Comparison of ENCODE assay signal across 13 cellular contexts in genomic region chr20:18754030-18754659, GRCh38. TPM values are rescaled to one million over a fixed set of nuclear protein-coding genes. Genes with fewer than 3 reads are reported as not detected.
DNase-seq lines count a peak whose midpoint lies in the region; ATAC-seq and TF ChIP-seq lines count a peak whose summit lies in the region.
"Had no signal": no experiment of that assay in that cellular context is flagged by ENCODE, and none has a peak within 500 bp of the region (broad histone marks: within the 10 kb centered on the region; RNA-seq: fewer than 3 reads in every experiment).

No MANE protein-coding gene starts in this region.

- no peaks in the 10 kb centered on the region for H3K36me3 Mint-ChIP-seq in natural killer cell

- no peaks in the 10 kb centered on the region for H3K9me3 Mint-ChIP-seq in natural killer cell

- WGBS in tibial nerve, 2 donors = 60 to 65% methylated on average over 5 of the region's 5 CpGs
- WGBS in right cardiac atrium = 61% methylated on average over 5 of the region's 5 CpGs

- H3K4me3 ChIP-seq in tibial nerve (no peak overlapping the region), right cardiac atrium (ENCODE audit: low read length) (no peak overlapping the region)

- H3K27me3 Mint-ChIP-seq in natural killer cell (ENCODE audit: low read depth in 2 of 2) = no peaks in the 10 kb centered on the region
- H3K27me3 Mint-ChIP-seq: dendritic cell treated with granulocyte-macrophage colony-stimulating factor and Interleukin-4, amounts not matched to agents 40 ng/mL and 50 ng/mL, for 4 days had no signal

- no peak for TF ChIP-seq CTCF in natural killer cell (IDR thresholded peaks at IDR 0.05)
- TF ChIP-seq CTCF in tibial nerve (IDR thresholded peaks at IDR 0.05) = no peak

- ATAC-seq in GM18868 (IDR thresholded peaks at IDR 0.05; ENCODE audit: unreplicated experiment) = peak; percentile 96
- peak; percentile 98 for ATAC-seq in GM21786 (IDR thresholded peaks at IDR 0.05; ENCODE audit: unreplicated experiment)
- ATAC-seq in HG03460 (IDR thresholded peaks at IDR 0.05; ENCODE audit: unreplicated experiment) = peak; percentile 99
- ATAC-seq in natural killer cell = peak; percentile 59 to 92 (median 85)
- ATAC-seq in right cardiac atrium = no peak
- ATAC-seq: sciatic nerve had no signal

- intact Hi-C loops in natural killer cell (cut with micrococcal nuclease) (no loop called here), right cardiac atrium (cut with DNase I) (no loop called here)

- no peak for TF ChIP-seq POLR2A in tibial nerve (IDR thresholded peaks at IDR 0.05)

- H3K4me3 Mint-ChIP-seq in natural killer cell = no peak overlapping the region
- H3K4me3 Mint-ChIP-seq: dendritic cell treated with granulocyte-macrophage colony-stimulating factor and Interleukin-4, amounts not matched to agents 40 ng/mL and 50 ng/mL, for 4 days had no signal

- peaks cover 18 to 44% of the 10 kb centered on the region in 2 donors for H3K4me1 Mint-ChIP-seq in natural killer cell

- H3K36me3 ChIP-seq in tibial nerve = peaks cover 0 to 9% (median 0%) of the 10 kb centered on the region in 3 donors

- no peaks in the 10 kb centered on the region for H3K4me1 ChIP-seq in tibial nerve
- H3K4me1 ChIP-seq in right cardiac atrium (ENCODE audit: control insufficient read depth, insufficient read depth, low read length) = no peaks in the 10 kb centered on the region

- H3K9me3 ChIP-seq in tibial nerve (no peaks in the 10 kb centered on the region), right cardiac atrium (ENCODE audit: control insufficient read depth, low read length) (no peaks in the 10 kb centered on the region)

- H3K27me3 ChIP-seq in tibial nerve = no peaks in the 10 kb centered on the region
- no peaks in the 10 kb centered on the region for H3K27me3 ChIP-seq in right cardiac atrium (ENCODE audit: control insufficient read depth, insufficient read depth)

- peak overlapping the region; percentile 17 to 34 for H3K27ac Mint-ChIP-seq in natural killer cell
- H3K27ac Mint-ChIP-seq: dendritic cell treated with granulocyte-macrophage colony-stimulating factor and Interleukin-4, amounts not matched to agents 40 ng/mL and 50 ng/mL, for 4 days had no signal

- H3K27ac ChIP-seq in tibial nerve = no peak overlapping the region
- no peak overlapping the region for H3K27ac ChIP-seq in right cardiac atrium (ENCODE audit: low read length)

- DNase-seq in natural killer cell = no peak
- no peak for DNase-seq in NCI-H510A (lab: John Stamatoyannopoulos, UW)
- DNase-seq in tibial nerve (ENCODE audit: low spot score in 2 of 2) = no peak
- no peak for DNase-seq in hypothalamus (lab: John Stamatoyannopoulos, UW)
- DNase-seq in right cardiac atrium = no peak
- DNase-seq: GDM1 had no signal

- TF ChIP-seq EP300 in tibial nerve (IDR thresholded peaks at IDR 0.05) = no peak

RNA-seq across cellular contexts. Expression of gene SCP2D1, which starts 59.4 kb away (rescaled TPM):
- total RNA-seq in natural killer cell (not detected), tibial nerve (not detected), right cardiac atrium (not detected)
- not detected for polyA plus RNA-seq in right cardiac atrium
- total RNA-seq: LHCN-M2, RPMI7951, sciatic nerve had no signal

Comparison
In these comparisons a context has a peak if more than half of its experiments do, and no peak if none do; other contexts are left out.
1. ATAC-seq: peak in GM18868 (single experiment), GM21786 (single experiment), HG03460 (single experiment) and natural killer cell (3 of 3); none in right cardiac atrium (0 of 2).